Comparison of ENCODE assay signal across 17 cellular contexts in the genomic region with DNA sequence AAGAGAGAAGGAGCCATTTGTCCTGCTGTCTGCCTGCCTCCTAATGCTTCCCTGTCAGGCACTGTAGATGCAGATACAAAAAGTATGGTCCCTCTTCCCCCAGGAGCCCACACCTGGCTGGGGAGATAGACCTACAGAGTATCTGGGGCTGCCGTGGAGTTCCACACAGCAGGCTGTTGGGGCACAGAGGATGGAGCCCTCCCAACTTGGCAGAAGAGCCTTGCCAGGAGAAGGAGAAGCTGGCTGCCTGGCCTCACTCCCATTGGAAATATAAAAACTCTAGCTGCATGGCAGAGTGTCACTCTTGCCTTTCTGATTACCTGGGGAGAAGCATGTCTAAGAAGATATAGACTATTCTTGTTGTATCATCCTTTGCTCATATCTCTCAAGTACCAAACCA.
DNase-seq lines count a peak whose midpoint lies in the region; ATAC-seq and TF ChIP-seq lines count a peak whose summit lies in the region.
"Had no signal": no experiment of that assay in that cellular context is flagged by ENCODE, and none has a peak within 500 bp of the region (broad histone marks: within the 10 kb centered on the region; RNA-seq: fewer than 3 reads in every experiment).

No MANE protein-coding gene starts in this region.

- peak; percentile 34 for DNase-seq in natural killer cell treated with Interleukin-12 subunit alpha and Interleukin-12 subunit beta and Interleukin-15 and Interleukin-18, amount 100 ng/mL, for 72 hours (ENCODE audit: low spot score)
- DNase-seq in natural killer cell (no peak), cerebellar cortex (ENCODE audit: low spot score) (peak; percentile 15), activated gamma-delta T cell (lab: John Stamatoyannopoulos, UW) (no peak)
- DNase-seq: AML-193; CD4-positive, alpha-beta T cell; CD8-positive, alpha-beta T cell; DMS 273 treated with DMSO at 0.1 percent for 48 hours; DMS153; DMS53; DMS79; DND-41; EL; GF-D8 had no signal

- H3K9me3 Mint-ChIP-seq in natural killer cell treated with Interleukin-12 subunit alpha and Interleukin-12 subunit beta and Interleukin-15 and Interleukin-18, amount 100 ng/mL, for 72 hours, result no peaks in the 10 kb centered on the region
- H3K9me3 Mint-ChIP-seq in natural killer cell, result no peaks in the 10 kb centered on the region
- H3K9me3 Mint-ChIP-seq: CD4-positive, alpha-beta T cell; CD8-positive, alpha-beta T cell had no signal

- intact Hi-C loops in natural killer cell (cut with micrococcal nuclease), result no loop called here

- no peak overlapping the region for H3K4me3 Mint-ChIP-seq in natural killer cell treated with Interleukin-12 subunit alpha and Interleukin-12 subunit beta and Interleukin-15 and Interleukin-18, amount 100 ng/mL, for 72 hours
- H3K4me3 Mint-ChIP-seq in natural killer cell, result no peak overlapping the region
- H3K4me3 Mint-ChIP-seq: B cell; CD4-positive, alpha-beta T cell; CD8-positive, alpha-beta T cell had no signal

- no peaks in the 10 kb centered on the region for H3K36me3 Mint-ChIP-seq in natural killer cell treated with Interleukin-12 subunit alpha and Interleukin-12 subunit beta and Interleukin-15 and Interleukin-18, amount 100 ng/mL, for 72 hours
- no peaks in the 10 kb centered on the region for H3K36me3 Mint-ChIP-seq in natural killer cell
- H3K36me3 Mint-ChIP-seq: CD8-positive, alpha-beta T cell had no signal

- no peak for TF ChIP-seq CTCF in natural killer cell (IDR thresholded peaks at IDR 0.05)

- H3K27me3 Mint-ChIP-seq in natural killer cell treated with Interleukin-12 subunit alpha and Interleukin-12 subunit beta and Interleukin-15 and Interleukin-18, amount 100 ng/mL, for 72 hours, result peaks cover 0 to 2% of the 10 kb centered on the region in 2 donors
- peaks cover 0 to 7% of the 10 kb centered on the region in 2 donors for H3K27me3 Mint-ChIP-seq in natural killer cell (ENCODE audit: low read depth in 2 of 2)

- H3K27ac Mint-ChIP-seq in natural killer cell treated with Interleukin-12 subunit alpha and Interleukin-12 subunit beta and Interleukin-15 and Interleukin-18, amount 100 ng/mL, for 72 hours, result no peak overlapping the region
- H3K27ac Mint-ChIP-seq in natural killer cell, result no peak overlapping the region
- H3K27ac Mint-ChIP-seq: B cell; CD4-positive, alpha-beta T cell; CD8-positive, alpha-beta T cell had no signal

- H3K4me1 Mint-ChIP-seq in natural killer cell treated with Interleukin-12 subunit alpha and Interleukin-12 subunit beta and Interleukin-15 and Interleukin-18, amount 100 ng/mL, for 72 hours (ENCODE audit: low read depth in 2 of 2), result no peaks in the 10 kb centered on the region
- H3K4me1 Mint-ChIP-seq in natural killer cell, result no peaks in the 10 kb centered on the region
- H3K4me1 Mint-ChIP-seq: B cell had no signal

- no peak for ATAC-seq in natural killer cell treated with Interleukin-12 subunit alpha and Interleukin-12 subunit beta and Interleukin-15 and Interleukin-18, amount 100 ng/mL, for 72 hours
- ATAC-seq in natural killer cell, result no peak
- no peak for ATAC-seq in HG03342 (IDR thresholded peaks at IDR 0.05; ENCODE audit: unreplicated experiment)
- ATAC-seq: A549; CD8-positive, alpha-beta T cell had no signal

Comparison
In these comparisons a context has a peak if more than half of its experiments do, and no peak if none do; other contexts are left out.
1. DNase-seq: peak in natural killer cell treated with Interleukin-12 subunit alpha and Interleukin-12 subunit beta and Interleukin-15 and Interleukin-18, amount 100 ng/mL, for 72 hours (single experiment) and cerebellar cortex (single experiment); none in natural killer cell (single experiment) and activated gamma-delta T cell (single experiment).